Comparison of ENCODE assay signal across 24 cellular contexts in genomic region chr2:233707979-233708644, GRCh38. TPM values are rescaled to one million over a fixed set of nuclear protein-coding genes. Genes with fewer than 3 reads are reported as not detected.
A peak's percentile ranks its signal among the peaks of the same experiment; 100 is the strongest.
DNase-seq lines count a peak whose midpoint lies in the region; ATAC-seq, FAIRE-seq and TF ChIP-seq lines count a peak whose summit lies in the region.
"Had no signal": no experiment of that assay in that cellular context is flagged by ENCODE, and none has a peak within 500 bp of the region (broad histone marks: within the 10 kb centered on the region; RNA-seq: fewer than 3 reads in every experiment).

No MANE protein-coding gene starts in this region.

- H3K9ac ChIP-seq in endothelial cell of umbilical vein (replicated peaks; ENCODE audit: extremely low read depth, insufficient read depth, low read length) = no peak overlapping the region
- H3K9ac ChIP-seq in mucosa of stomach (ENCODE audit: low read length) = peak overlapping the region; percentile 19

- CTCF ChIA-PET in RWPE1 (lab: Yijun Ruan, JAX) = no interaction called here
- CTCF ChIA-PET in endothelial cell of umbilical vein (lab: Charles Lee) = interaction anchor here (1.0 kb wide), 1 partner anchor 259 kb away, joined by 3 read pairs; no protein-coding TSS in a partner anchor
- CTCF ChIA-PET in activated CD8-positive, alpha-beta memory T cell treated with anti-CD3 and anti-CD28 coated beads, Interleukin-2, amount 10 ng/mL, durations not matched to agents 7 days and 5 days (lab: Charles Lee) = no interaction called here

- H3K4me1 Mint-ChIP-seq in activated CD8-positive, alpha-beta memory T cell treated with anti-CD3 and anti-CD28 coated beads, Interleukin-2, amount 10 ng/mL, durations not matched to agents 7 days and 5 days = no peaks in the 10 kb centered on the region

- no peaks in the 10 kb centered on the region for H3K9me1 ChIP-seq in endothelial cell of umbilical vein (replicated peaks; ENCODE audit: control insufficient read depth, extremely low read depth, insufficient read depth, low read length)

- H3K4me3 ChIP-seq in endothelial cell of umbilical vein (replicated peaks in 1 of 3; ENCODE audit: insufficient read depth in 1 of 3, low read depth in 1 of 3, low read length in 3 of 3) (no peak overlapping the region), mucosa of stomach (ENCODE audit: low read length) (no peak overlapping the region)
- H3K4me3 ChIP-seq: coronary artery, heart right ventricle, prostate gland, testis had no signal

- H3K9me3 ChIP-seq in endothelial cell of umbilical vein (replicated peaks; ENCODE audit: control insufficient read depth, insufficient read depth, low read length) (no peaks in the 10 kb centered on the region), mucosa of stomach (ENCODE audit: control insufficient read depth, low read length) (no peaks in the 10 kb centered on the region)
- H3K9me3 ChIP-seq: prostate gland, testis had no signal

- H3K27me3 Mint-ChIP-seq in activated CD8-positive, alpha-beta memory T cell treated with anti-CD3 and anti-CD28 coated beads, Interleukin-2, amount 10 ng/mL, durations not matched to agents 7 days and 5 days = peaks cover 45% of the 10 kb centered on the region

- no peak for TF ChIP-seq CTCF in RWPE1 (conservative IDR thresholded peaks at IDR 0.05; ENCODE audit: low read depth)
- TF ChIP-seq CTCF in endothelial cell of umbilical vein (IDR thresholded peaks at IDR 0.05; ENCODE audit: extremely low read depth in 1 of 2, insufficient read depth in 1 of 2, low read depth in 1 of 2, low read length in 2 of 2) = no peak

- FAIRE-seq in endothelial cell of umbilical vein (lab: Jason Lieb, UNC) = no peak

- no peak overlapping the region for H2AFZ ChIP-seq in endothelial cell of umbilical vein (ENCODE audit: low read depth, low read length)

- ATAC-seq in activated CD8-positive, alpha-beta memory T cell treated with anti-CD3 and anti-CD28 coated beads, Interleukin-2, amount 10 ng/mL, durations not matched to agents 7 days and 5 days = no peak
- ATAC-seq: heart right ventricle; natural killer cell treated with Interleukin-12 subunit alpha and Interleukin-12 subunit beta and Interleukin-15 and Interleukin-18, amount 100 ng/mL, for 72 hours had no signal

- POLR2A ChIA-PET in RWPE1 (lab: Yijun Ruan, JAX; ENCODE audit: low non-redundant PET) = no interaction called here
- POLR2A ChIA-PET in endothelial cell of umbilical vein (lab: Charles Lee) = no interaction called here

- H3K4me3 Mint-ChIP-seq in activated CD8-positive, alpha-beta memory T cell treated with anti-CD3 and anti-CD28 coated beads, Interleukin-2, amount 10 ng/mL, durations not matched to agents 7 days and 5 days = no peak overlapping the region
- H3K4me3 Mint-ChIP-seq: memory B cell; natural killer cell treated with Interleukin-12 subunit alpha and Interleukin-12 subunit beta and Interleukin-15 and Interleukin-18, amount 100 ng/mL, for 72 hours had no signal

- no peak overlapping the region for H3K4me2 ChIP-seq in endothelial cell of umbilical vein (ENCODE audit: insufficient read depth, low read length)

- H3K27ac Mint-ChIP-seq in activated CD8-positive, alpha-beta memory T cell treated with anti-CD3 and anti-CD28 coated beads, Interleukin-2, amount 10 ng/mL, durations not matched to agents 7 days and 5 days = no peak overlapping the region
- H3K27ac Mint-ChIP-seq: memory B cell; natural killer cell treated with Interleukin-12 subunit alpha and Interleukin-12 subunit beta and Interleukin-15 and Interleukin-18, amount 100 ng/mL, for 72 hours had no signal

- H3K4me1 ChIP-seq in endothelial cell of umbilical vein (ENCODE audit: control insufficient read depth, extremely low read depth, insufficient read depth, low read length) = peaks cover 2% of the 10 kb centered on the region
- peaks cover 44% of the 10 kb centered on the region for H3K4me1 ChIP-seq in mucosa of stomach (ENCODE audit: control insufficient read depth, insufficient read depth, low read length)
- H3K4me1 ChIP-seq: heart right ventricle, prostate gland, testis had no signal

- H3K27ac ChIP-seq in RWPE1 (peak overlapping the region; percentile 43; the same call in 1 of the 2 replicates), endothelial cell of umbilical vein (ENCODE audit: insufficient read depth, low read depth, low read length) (no peak overlapping the region)
- H3K27ac ChIP-seq: coronary artery, heart right ventricle, prostate gland, testis had no signal

- no peak for TF ChIP-seq POLR2A in endothelial cell of umbilical vein (IDR thresholded peaks at IDR 0.05; ENCODE audit: low read depth, low read length)

- no peaks in the 10 kb centered on the region for H3K79me2 ChIP-seq in endothelial cell of umbilical vein (ENCODE audit: control insufficient read depth, insufficient read depth, low read length)

- intact Hi-C loops in endothelial cell of umbilical vein (cut with micrococcal nuclease) = no loop called here

- no peaks in the 10 kb centered on the region for H3K9me3 Mint-ChIP-seq in activated CD8-positive, alpha-beta memory T cell treated with anti-CD3 and anti-CD28 coated beads, Interleukin-2, amount 10 ng/mL, durations not matched to agents 7 days and 5 days (ENCODE audit: low read depth)
- H3K9me3 Mint-ChIP-seq: natural killer cell treated with Interleukin-12 subunit alpha and Interleukin-12 subunit beta and Interleukin-15 and Interleukin-18, amount 100 ng/mL, for 72 hours had no signal

- H4K20me1 ChIP-seq in endothelial cell of umbilical vein (replicated peaks; ENCODE audit: control insufficient read depth, extremely low read depth, insufficient read depth, low read length) = no peaks in the 10 kb centered on the region

- H3K27me3 ChIP-seq in endothelial cell of umbilical vein (ENCODE audit: control insufficient read depth in 2 of 2, insufficient read depth in 2 of 2, low read length in 2 of 2) (no peaks in the 10 kb centered on the region), mucosa of stomach (ENCODE audit: control insufficient read depth, insufficient read depth, low read length) (no peaks in the 10 kb centered on the region)
- H3K27me3 ChIP-seq: testis had no signal

- DNase-seq in GM03348 (ENCODE audit: low spot score) = peak; percentile 16
- no peak for DNase-seq in RWPE1 (ENCODE audit: low spot score)
- DNase-seq in endothelial cell of umbilical vein (ENCODE audit: low read depth, low spot score) = peak; percentile 32
- no peak for DNase-seq in inferior parietal cortex (ENCODE audit: extremely low spot score)
- DNase-seq in effector CD8-positive, alpha-beta T cell (lab: John Stamatoyannopoulos, UW) = no peak
- no peak for DNase-seq in COLO668 (lab: John Stamatoyannopoulos, UW; ENCODE audit: unreplicated experiment)
- DNase-seq in activated CD8-positive, alpha-beta memory T cell treated with anti-CD3 and anti-CD28 coated beads, Interleukin-2, amount 10 ng/mL, durations not matched to agents 7 days and 5 days = no peak
- DNase-seq: activated CD4-positive, alpha-beta T cell treated with anti-CD3 and anti-CD28 coated beads for 48 hours; activated CD8-positive, alpha-beta memory T cell treated with anti-CD3 and anti-CD28 coated beads, Interleukin-2, amount 50 U/mL, for 48 hours; activated gamma-delta T cell treated with Interleukin-2 at 50 U/mL for 16 hours; COR-L47; HCEC 1CT; heart right ventricle; kidney; NCI-H1092 treated with DMSO at 0.1 percent for 48 hours; NCI-H774; stimulated activated CD4-positive, alpha-beta T cell treated with anti-CD3 and anti-CD28 coated beads, Interleukin-12 subunit alpha, Interleukin-12 subunit beta, amount 100 ng/mL, for 4 hours had no signal

- dilution Hi-C loops in endothelial cell of umbilical vein (cut with MboI; ENCODE audit: extremely low pct_ligation_motif_present, low sequenced_read_pairs) = no loop called here

- BruUV-seq in endothelial cell of umbilical vein (replicated peaks; lab: Mats Ljungman, UMichigan) = no TSS peak

- H3K36me3 ChIP-seq in endothelial cell of umbilical vein (ENCODE audit: control insufficient read depth in 2 of 2, extremely low read depth in 1 of 2, insufficient read depth in 2 of 2, low read length in 2 of 2) (no peaks in the 10 kb centered on the region), mucosa of stomach (ENCODE audit: control insufficient read depth, insufficient read depth, low read length) (no peaks in the 10 kb centered on the region)
- H3K36me3 ChIP-seq: heart right ventricle, prostate gland had no signal

- H3K36me3 Mint-ChIP-seq in activated CD8-positive, alpha-beta memory T cell treated with anti-CD3 and anti-CD28 coated beads, Interleukin-2, amount 10 ng/mL, durations not matched to agents 7 days and 5 days = no peaks in the 10 kb centered on the region
- H3K36me3 Mint-ChIP-seq: memory B cell; natural killer cell treated with Interleukin-12 subunit alpha and Interleukin-12 subunit beta and Interleukin-15 and Interleukin-18, amount 100 ng/mL, for 72 hours had no signal

RNA-seq across cellular contexts. Expression of gene UGT1A5, which starts 4.6 kb away (rescaled TPM):
- total RNA-seq in endothelial cell of umbilical vein = not detected in 2 replicates
- polyA plus RNA-seq in endothelial cell of umbilical vein = not detected in 2 replicates
- not detected in 2 replicates for polyA plus RNA-seq in endothelial cell of umbilical vein (2011; cell fraction: cytosol; rRNA removed)
- not detected in 2 replicates for polyA plus RNA-seq in endothelial cell of umbilical vein (2011; cell fraction: nucleus; rRNA removed)
- polyA plus RNA-seq in endothelial cell of umbilical vein (2012) = not detected in 2 replicates
- not detected in 2 replicates for polyA minus RNA-seq in endothelial cell of umbilical vein
- not detected for polyA minus RNA-seq in endothelial cell of umbilical vein (2011; cell fraction: cytosol; rRNA and poly(A)+ RNA removed)
- polyA minus RNA-seq in endothelial cell of umbilical vein (2011; cell fraction: nucleus; rRNA and poly(A)+ RNA removed) = not detected in 2 replicates
- total RNA-seq in activated CD8-positive, alpha-beta memory T cell treated with anti-CD3 and anti-CD28 coated beads, Interleukin-2, amount 10 ng/mL, durations not matched to agents 7 days and 5 days = not detected
- total RNA-seq: epithelial cell of proximal tubule; heart right ventricle; natural killer cell treated with Interleukin-12 subunit alpha and Interleukin-12 subunit beta and Interleukin-15 and Interleukin-18, amount 100 ng/mL, for 72 hours had no signal
- polyA plus RNA-seq: heart right ventricle had no signal

RNA-seq across cellular contexts. Expression of gene UGT1A4, which starts 10.4 kb away (rescaled TPM):
- total RNA-seq in endothelial cell of umbilical vein = not detected in 2 replicates
- not detected in 2 replicates for polyA plus RNA-seq in endothelial cell of umbilical vein
- polyA plus RNA-seq in endothelial cell of umbilical vein (2011; cell fraction: cytosol; rRNA removed) = not detected in 2 replicates
- polyA plus RNA-seq in endothelial cell of umbilical vein (2011; cell fraction: nucleus; rRNA removed) = not detected in 2 replicates
- polyA plus RNA-seq in endothelial cell of umbilical vein (2012) = not detected in 2 replicates
- not detected in 2 replicates for polyA minus RNA-seq in endothelial cell of umbilical vein
- polyA minus RNA-seq in endothelial cell of umbilical vein (2011; cell fraction: cytosol; rRNA and poly(A)+ RNA removed) = not detected
- not detected in 2 replicates for polyA minus RNA-seq in endothelial cell of umbilical vein (2011; cell fraction: nucleus; rRNA and poly(A)+ RNA removed)
- total RNA-seq in activated CD8-positive, alpha-beta memory T cell treated with anti-CD3 and anti-CD28 coated beads, Interleukin-2, amount 10 ng/mL, durations not matched to agents 7 days and 5 days = not detected
- total RNA-seq: epithelial cell of proximal tubule; heart right ventricle; natural killer cell treated with Interleukin-12 subunit alpha and Interleukin-12 subunit beta and Interleukin-15 and Interleukin-18, amount 100 ng/mL, for 72 hours; prostate gland; testis had no signal
- polyA plus RNA-seq: heart right ventricle had no signal

RNA-seq across cellular contexts. Expression of gene UGT1A6, which starts 15.4 kb away (rescaled TPM):
- not detected in 2 replicates for total RNA-seq in endothelial cell of umbilical vein
- polyA plus RNA-seq in endothelial cell of umbilical vein = not detected in 2 replicates
- polyA plus RNA-seq in endothelial cell of umbilical vein (2011; cell fraction: cytosol; rRNA removed) = not detected in 2 replicates
- not detected in 2 replicates for polyA plus RNA-seq in endothelial cell of umbilical vein (2011; cell fraction: nucleus; rRNA removed)
- not detected in 2 replicates for polyA plus RNA-seq in endothelial cell of umbilical vein (2012)
- polyA minus RNA-seq in endothelial cell of umbilical vein = not detected in 2 replicates
- not detected for polyA minus RNA-seq in endothelial cell of umbilical vein (2011; cell fraction: cytosol; rRNA and poly(A)+ RNA removed)
- not detected in 2 replicates for polyA minus RNA-seq in endothelial cell of umbilical vein (2011; cell fraction: nucleus; rRNA and poly(A)+ RNA removed)
- not detected for total RNA-seq in activated CD8-positive, alpha-beta memory T cell treated with anti-CD3 and anti-CD28 coated beads, Interleukin-2, amount 10 ng/mL, durations not matched to agents 7 days and 5 days
- total RNA-seq: heart right ventricle; natural killer cell treated with Interleukin-12 subunit alpha and Interleukin-12 subunit beta and Interleukin-15 and Interleukin-18, amount 100 ng/mL, for 72 hours had no signal
- polyA plus RNA-seq: heart right ventricle had no signal

RNA-seq across cellular contexts. Expression of gene UGT1A3, which starts 20.7 kb away (rescaled TPM):
- total RNA-seq in endothelial cell of umbilical vein = not detected in 2 replicates
- polyA plus RNA-seq in endothelial cell of umbilical vein = not detected in 2 replicates
- polyA plus RNA-seq in endothelial cell of umbilical vein (2011; cell fraction: cytosol; rRNA removed) = not detected in 2 replicates
- not detected in 2 replicates for polyA plus RNA-seq in endothelial cell of umbilical vein (2011; cell fraction: nucleus; rRNA removed)
- polyA plus RNA-seq in endothelial cell of umbilical vein (2012) = not detected in 2 replicates
- polyA minus RNA-seq in endothelial cell of umbilical vein = not detected in 2 replicates
- polyA minus RNA-seq in endothelial cell of umbilical vein (2011; cell fraction: cytosol; rRNA and poly(A)+ RNA removed) = not detected
- not detected in 2 replicates for polyA minus RNA-seq in endothelial cell of umbilical vein (2011; cell fraction: nucleus; rRNA and poly(A)+ RNA removed)
- total RNA-seq in activated CD8-positive, alpha-beta memory T cell treated with anti-CD3 and anti-CD28 coated beads, Interleukin-2, amount 10 ng/mL, durations not matched to agents 7 days and 5 days = not detected
- total RNA-seq: epithelial cell of proximal tubule; heart right ventricle; natural killer cell treated with Interleukin-12 subunit alpha and Interleukin-12 subunit beta and Interleukin-15 and Interleukin-18, amount 100 ng/mL, for 72 hours; testis had no signal
- polyA plus RNA-seq: heart right ventricle had no signal

RNA-seq across cellular contexts. Expression of gene UGT1A7, which starts 26.4 kb away (rescaled TPM):
- total RNA-seq in endothelial cell of umbilical vein = not detected in 2 replicates
- not detected in 2 replicates for polyA plus RNA-seq in endothelial cell of umbilical vein
- not detected in 2 replicates for polyA plus RNA-seq in endothelial cell of umbilical vein (2011; cell fraction: cytosol; rRNA removed)
- not detected in 2 replicates for polyA plus RNA-seq in endothelial cell of umbilical vein (2011; cell fraction: nucleus; rRNA removed)
- not detected in 2 replicates for polyA plus RNA-seq in endothelial cell of umbilical vein (2012)
- polyA minus RNA-seq in endothelial cell of umbilical vein = not detected in 2 replicates
- polyA minus RNA-seq in endothelial cell of umbilical vein (2011; cell fraction: cytosol; rRNA and poly(A)+ RNA removed) = not detected
- not detected in 2 replicates for polyA minus RNA-seq in endothelial cell of umbilical vein (2011; cell fraction: nucleus; rRNA and poly(A)+ RNA removed)
- total RNA-seq in activated CD8-positive, alpha-beta memory T cell treated with anti-CD3 and anti-CD28 coated beads, Interleukin-2, amount 10 ng/mL, durations not matched to agents 7 days and 5 days = not detected
- total RNA-seq: epithelial cell of proximal tubule; heart right ventricle; natural killer cell treated with Interleukin-12 subunit alpha and Interleukin-12 subunit beta and Interleukin-15 and Interleukin-18, amount 100 ng/mL, for 72 hours had no signal

Comparison
In these comparisons a context has a peak if more than half of its experiments do, and no peak if none do; other contexts are left out.
1. DNase-seq: peak in GM03348 (single experiment) and endothelial cell of umbilical vein (single experiment); none in RWPE1 (single experiment), inferior parietal cortex (single experiment), effector CD8-positive, alpha-beta T cell (single experiment), COLO668 (single experiment) and activated CD8-positive, alpha-beta memory T cell treated with anti-CD3 and anti-CD28 coated beads, Interleukin-2, amount 10 ng/mL, durations not matched to agents 7 days and 5 days (single experiment).